In the genomic region with DNA sequence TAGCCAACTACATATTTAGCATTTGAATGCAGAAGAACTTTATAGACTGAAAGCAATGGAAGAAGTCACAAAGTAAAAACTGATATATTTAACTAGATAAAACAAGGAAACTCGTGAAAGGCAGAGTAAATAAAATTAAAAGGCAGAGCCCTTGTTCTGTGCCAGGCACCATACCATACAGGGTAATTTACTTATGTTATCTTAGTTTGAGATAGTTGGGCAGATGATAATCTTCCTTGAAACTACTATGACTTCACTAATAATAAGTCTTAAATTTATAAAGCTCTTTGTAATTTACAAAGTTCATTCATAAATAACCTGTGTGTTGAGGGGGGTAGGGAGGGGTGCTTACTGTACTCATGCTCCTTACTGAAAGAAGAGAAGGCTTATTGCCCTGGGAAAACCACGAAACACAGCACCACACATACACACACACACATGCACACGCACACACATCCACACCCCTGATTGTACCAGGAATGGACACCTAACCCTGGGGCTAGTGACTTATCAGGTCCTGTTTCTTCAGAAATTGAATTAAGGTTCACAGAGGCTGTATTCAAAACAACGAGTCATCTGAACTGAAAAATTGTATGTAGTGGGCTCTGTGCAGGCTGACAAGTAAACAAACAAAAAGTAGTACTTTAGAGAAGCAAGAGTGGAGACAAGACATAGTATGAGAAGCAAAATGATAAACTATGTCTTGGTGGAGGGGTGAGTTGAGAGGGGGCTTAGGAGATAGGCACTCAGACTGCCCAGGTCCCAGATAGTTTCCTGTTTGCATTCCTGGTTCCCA, we compare ENCODE assay signal across 1 cellular context.
A peak's percentile ranks its signal among the peaks of the same experiment; 100 is the strongest.
TF ChIP-seq lines count a peak whose summit lies in the region.

No MANE protein-coding gene starts in this region.

TF ChIP-seq in SK-N-SH, 30 proteins besides CTCF, POLR2A, EP300 and RAD21 (continued from another document):
- TF ChIP-seq, protein P1, sequence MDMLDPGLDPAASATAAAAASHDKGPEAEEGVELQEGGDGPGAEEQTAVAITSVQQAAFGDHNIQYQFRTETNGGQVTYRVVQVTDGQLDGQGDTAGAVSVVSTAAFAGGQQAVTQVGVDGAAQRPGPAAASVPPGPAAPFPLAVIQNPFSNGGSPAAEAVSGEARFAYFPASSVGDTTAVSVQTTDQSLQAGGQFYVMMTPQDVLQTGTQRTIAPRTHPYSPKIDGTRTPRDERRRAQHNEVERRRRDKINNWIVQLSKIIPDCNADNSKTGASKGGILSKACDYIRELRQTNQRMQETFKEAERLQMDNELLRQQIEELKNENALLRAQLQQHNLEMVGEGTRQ (IDR thresholded peaks at IDR 0.05; ENCODE audit: borderline replicate concordance, low read depth, low read length): no peak
- TF ChIP-seq, protein P2, sequence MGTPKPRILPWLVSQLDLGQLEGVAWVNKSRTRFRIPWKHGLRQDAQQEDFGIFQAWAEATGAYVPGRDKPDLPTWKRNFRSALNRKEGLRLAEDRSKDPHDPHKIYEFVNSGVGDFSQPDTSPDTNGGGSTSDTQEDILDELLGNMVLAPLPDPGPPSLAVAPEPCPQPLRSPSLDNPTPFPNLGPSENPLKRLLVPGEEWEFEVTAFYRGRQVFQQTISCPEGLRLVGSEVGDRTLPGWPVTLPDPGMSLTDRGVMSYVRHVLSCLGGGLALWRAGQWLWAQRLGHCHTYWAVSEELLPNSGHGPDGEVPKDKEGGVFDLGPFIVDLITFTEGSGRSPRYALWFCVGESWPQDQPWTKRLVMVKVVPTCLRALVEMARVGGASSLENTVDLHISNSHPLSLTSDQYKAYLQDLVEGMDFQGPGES (IDR thresholded peaks at IDR 0.05; ENCODE audit: low read depth, low read length): no peak
- TF ChIP-seq POLR2AphosphoS5 (IDR thresholded peaks at IDR 0.05; ENCODE audit: low read depth, low read length): no peak
- TF ChIP-seq FOSL2 (IDR thresholded peaks at IDR 0.05; ENCODE audit: borderline replicate concordance, low read depth): no peak
- TF ChIP-seq GABPA (IDR thresholded peaks at IDR 0.05; ENCODE audit: low read depth): no peak
- TF ChIP-seq SMC3 (IDR thresholded peaks at IDR 0.05; ENCODE audit: low read depth, low read length): no peak
- TF ChIP-seq, protein P3, sequence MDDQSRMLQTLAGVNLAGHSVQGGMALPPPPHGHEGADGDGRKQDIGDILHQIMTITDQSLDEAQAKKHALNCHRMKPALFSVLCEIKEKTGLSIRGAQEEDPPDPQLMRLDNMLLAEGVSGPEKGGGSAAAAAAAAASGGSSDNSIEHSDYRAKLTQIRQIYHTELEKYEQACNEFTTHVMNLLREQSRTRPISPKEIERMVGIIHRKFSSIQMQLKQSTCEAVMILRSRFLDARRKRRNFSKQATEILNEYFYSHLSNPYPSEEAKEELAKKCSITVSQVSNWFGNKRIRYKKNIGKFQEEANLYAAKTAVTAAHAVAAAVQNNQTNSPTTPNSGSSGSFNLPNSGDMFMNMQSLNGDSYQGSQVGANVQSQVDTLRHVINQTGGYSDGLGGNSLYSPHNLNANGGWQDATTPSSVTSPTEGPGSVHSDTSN (IDR thresholded peaks at IDR 0.05): no peak
- TF ChIP-seq GATA2 (CRISPR knock-in tag; IDR thresholded peaks at IDR 0.05): peak; percentile 95
- TF ChIP-seq, protein P4, sequence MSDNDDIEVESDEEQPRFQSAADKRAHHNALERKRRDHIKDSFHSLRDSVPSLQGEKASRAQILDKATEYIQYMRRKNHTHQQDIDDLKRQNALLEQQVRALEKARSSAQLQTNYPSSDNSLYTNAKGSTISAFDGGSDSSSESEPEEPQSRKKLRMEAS (IDR thresholded peaks at IDR 0.05; ENCODE audit: low read depth): no peak
- TF ChIP-seq RFX5 (IDR thresholded peaks at IDR 0.05; ENCODE audit: low read length): no peak
- TF ChIP-seq, protein P5, sequence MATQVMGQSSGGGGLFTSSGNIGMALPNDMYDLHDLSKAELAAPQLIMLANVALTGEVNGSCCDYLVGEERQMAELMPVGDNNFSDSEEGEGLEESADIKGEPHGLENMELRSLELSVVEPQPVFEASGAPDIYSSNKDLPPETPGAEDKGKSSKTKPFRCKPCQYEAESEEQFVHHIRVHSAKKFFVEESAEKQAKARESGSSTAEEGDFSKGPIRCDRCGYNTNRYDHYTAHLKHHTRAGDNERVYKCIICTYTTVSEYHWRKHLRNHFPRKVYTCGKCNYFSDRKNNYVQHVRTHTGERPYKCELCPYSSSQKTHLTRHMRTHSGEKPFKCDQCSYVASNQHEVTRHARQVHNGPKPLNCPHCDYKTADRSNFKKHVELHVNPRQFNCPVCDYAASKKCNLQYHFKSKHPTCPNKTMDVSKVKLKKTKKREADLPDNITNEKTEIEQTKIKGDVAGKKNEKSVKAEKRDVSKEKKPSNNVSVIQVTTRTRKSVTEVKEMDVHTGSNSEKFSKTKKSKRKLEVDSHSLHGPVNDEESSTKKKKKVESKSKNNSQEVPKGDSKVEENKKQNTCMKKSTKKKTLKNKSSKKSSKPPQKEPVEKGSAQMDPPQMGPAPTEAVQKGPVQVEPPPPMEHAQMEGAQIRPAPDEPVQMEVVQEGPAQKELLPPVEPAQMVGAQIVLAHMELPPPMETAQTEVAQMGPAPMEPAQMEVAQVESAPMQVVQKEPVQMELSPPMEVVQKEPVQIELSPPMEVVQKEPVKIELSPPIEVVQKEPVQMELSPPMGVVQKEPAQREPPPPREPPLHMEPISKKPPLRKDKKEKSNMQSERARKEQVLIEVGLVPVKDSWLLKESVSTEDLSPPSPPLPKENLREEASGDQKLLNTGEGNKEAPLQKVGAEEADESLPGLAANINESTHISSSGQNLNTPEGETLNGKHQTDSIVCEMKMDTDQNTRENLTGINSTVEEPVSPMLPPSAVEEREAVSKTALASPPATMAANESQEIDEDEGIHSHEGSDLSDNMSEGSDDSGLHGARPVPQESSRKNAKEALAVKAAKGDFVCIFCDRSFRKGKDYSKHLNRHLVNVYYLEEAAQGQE (IDR thresholded peaks at IDR 0.05; ENCODE audit: low read depth, low read length): no peak
- TF ChIP-seq EZH2phosphoT487 (IDR thresholded peaks at IDR 0.05; ENCODE audit: borderline replicate concordance, low read depth): no peak
- peak; percentile 13 for TF ChIP-seq CHD2 (IDR thresholded peaks at IDR 0.05; ENCODE audit: low read length, partially characterized antibody)
- TF ChIP-seq MXI1 (IDR thresholded peaks at IDR 0.05; ENCODE audit: low read depth, low read length): peak; percentile 38; the same call in 1 of the 2 replicates
- TF ChIP-seq JUND (IDR thresholded peaks at IDR 0.05): no peak
- TF ChIP-seq TCF12 (IDR thresholded peaks at IDR 0.05): no peak; the same call in 1 of the 2 replicates
- TF ChIP-seq, protein P6, sequence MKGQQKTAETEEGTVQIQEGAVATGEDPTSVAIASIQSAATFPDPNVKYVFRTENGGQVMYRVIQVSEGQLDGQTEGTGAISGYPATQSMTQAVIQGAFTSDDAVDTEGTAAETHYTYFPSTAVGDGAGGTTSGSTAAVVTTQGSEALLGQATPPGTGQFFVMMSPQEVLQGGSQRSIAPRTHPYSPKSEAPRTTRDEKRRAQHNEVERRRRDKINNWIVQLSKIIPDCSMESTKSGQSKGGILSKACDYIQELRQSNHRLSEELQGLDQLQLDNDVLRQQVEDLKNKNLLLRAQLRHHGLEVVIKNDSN (IDR thresholded peaks at IDR 0.05; ENCODE audit: borderline replicate concordance, low read depth): no peak
- peak; percentile 85 for TF ChIP-seq FOXJ3 (CRISPR knock-in tag; IDR thresholded peaks at IDR 0.05)
TF ChIP-seq in SK-N-SH: peak in this region for 5.
